Comparison of ENCODE assay signal across 13 cellular contexts in the genomic region with DNA sequence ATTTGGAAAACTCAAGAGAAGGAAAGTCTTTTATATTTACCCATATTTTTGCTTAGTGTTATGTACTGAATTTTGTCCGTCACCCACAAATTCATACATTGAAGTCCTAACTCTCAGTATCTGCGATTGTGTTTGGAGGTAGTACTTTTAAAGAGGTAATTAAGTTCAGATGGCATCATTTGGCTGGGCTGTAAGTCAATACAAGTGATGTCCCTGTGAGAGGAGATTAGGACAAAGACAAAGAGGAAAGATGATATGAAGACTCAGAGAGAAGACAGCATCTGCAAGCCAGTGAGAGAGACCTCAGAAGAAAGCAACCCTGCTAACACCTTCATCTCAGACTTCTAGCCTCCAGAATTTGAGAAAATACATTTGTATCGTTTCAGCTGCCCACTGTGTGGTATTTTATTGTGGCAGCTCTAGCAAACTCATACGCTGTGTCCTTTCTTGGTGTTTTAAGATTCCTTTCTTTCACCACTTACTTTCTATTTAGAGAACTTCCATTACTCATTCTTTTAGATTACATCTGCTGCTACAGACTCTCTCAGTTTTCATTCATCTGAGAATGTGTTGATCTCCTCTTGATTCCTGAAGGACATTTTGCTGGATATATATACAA. TPM values are rescaled to one million over a fixed set of nuclear protein-coding genes. Genes with fewer than 3 reads are reported as not detected.
DNase-seq lines count a peak whose midpoint lies in the region; ATAC-seq and TF ChIP-seq lines count a peak whose summit lies in the region.
"Had no signal": no experiment of that assay in that cellular context is flagged by ENCODE, and none has a peak within 500 bp of the region (broad histone marks: within the 10 kb centered on the region; RNA-seq: fewer than 3 reads in every experiment).

No MANE protein-coding gene starts in this region.

- H3K36me3 ChIP-seq in CD4-positive, CD25-positive, alpha-beta regulatory T cell (ENCODE audit: control insufficient read depth, insufficient read depth, low read length) = peaks cover 2% of the 10 kb centered on the region
- H3K36me3 ChIP-seq in osteoblast (ENCODE audit: insufficient read depth, low read length) = no peaks in the 10 kb centered on the region
- H3K36me3 ChIP-seq: left lung, upper lobe of left lung had no signal

- TF ChIP-seq CTCF in coronary artery (IDR thresholded peaks at IDR 0.05) = no peak
- TF ChIP-seq CTCF in osteoblast (IDR thresholded peaks at IDR 0.05; ENCODE audit: extremely low read depth, low read depth, low read length) = no peak

- H2AFZ ChIP-seq in osteoblast (ENCODE audit: low read length) = no peak overlapping the region

- peaks cover 94% of the 10 kb centered on the region for H3K79me2 ChIP-seq in osteoblast (ENCODE audit: insufficient read depth, low read length)

- H3K4me3 ChIP-seq in CD4-positive, CD25-positive, alpha-beta regulatory T cell (ENCODE audit: low read depth, low read length) = no peak overlapping the region
- H3K4me3 ChIP-seq in coronary artery (no peak overlapping the region), osteoblast (ENCODE audit: insufficient read depth, low read length) (peak overlapping the region; percentile 4)
- H3K4me3 ChIP-seq: left lung, upper lobe of left lung had no signal

- ATAC-seq in CD4-positive, CD25-positive, alpha-beta regulatory T cell (ENCODE audit: low read depth in 2 of 2) = no peak
- ATAC-seq in GM18907 (IDR thresholded peaks at IDR 0.05; ENCODE audit: unreplicated experiment) = no peak
- ATAC-seq: HCT116, left lung had no signal

- no peaks in the 10 kb centered on the region for H3K27me3 ChIP-seq in CD4-positive, CD25-positive, alpha-beta regulatory T cell (ENCODE audit: control insufficient read depth, insufficient read depth, low read length)
- H3K27me3 ChIP-seq in osteoblast (ENCODE audit: insufficient read depth, low read length) = no peaks in the 10 kb centered on the region
- H3K27me3 ChIP-seq: left lung, upper lobe of left lung had no signal

- peak overlapping the region in 2 of 3 donors; percentile 23 to 53 for H3K27ac Mint-ChIP-seq in CD4-positive, CD25-positive, alpha-beta regulatory T cell

- no peaks in the 10 kb centered on the region for H3K27me3 Mint-ChIP-seq in CD4-positive, CD25-positive, alpha-beta regulatory T cell

- H3K4me1 ChIP-seq in CD4-positive, CD25-positive, alpha-beta regulatory T cell (ENCODE audit: control insufficient read depth, insufficient read depth, low read length, poor library complexity, severe bottlenecking) = no peaks in the 10 kb centered on the region
- H3K4me1 ChIP-seq in osteoblast (ENCODE audit: insufficient read depth, low read length) = peaks cover 43% of the 10 kb centered on the region

- peaks cover 11% of the 10 kb centered on the region for H3K36me3 Mint-ChIP-seq in CD4-positive, CD25-positive, alpha-beta regulatory T cell

- H3K27ac ChIP-seq in CD4-positive, CD25-positive, alpha-beta regulatory T cell (ENCODE audit: insufficient read depth, low read length, poor library complexity, severe bottlenecking) = no peak overlapping the region
- H3K27ac ChIP-seq in coronary artery (peak overlapping the region; percentile 65 to 78), osteoblast (ENCODE audit: low read depth, low read length) (peak overlapping the region; percentile 82)
- H3K27ac ChIP-seq: left lung had no signal

- peaks cover 18 to 44% (median 39%) of the 10 kb centered on the region in 4 donors for H3K4me1 Mint-ChIP-seq in CD4-positive, CD25-positive, alpha-beta regulatory T cell

- peak overlapping the region in 1 of 4 donors; percentile 11 for H3K4me3 Mint-ChIP-seq in CD4-positive, CD25-positive, alpha-beta regulatory T cell

- H3K9me3 ChIP-seq in CD4-positive, CD25-positive, alpha-beta regulatory T cell (ENCODE audit: control insufficient read depth in 2 of 2, low read length in 2 of 2) = no peaks in the 10 kb centered on the region
- no peaks in the 10 kb centered on the region for H3K9me3 ChIP-seq in osteoblast (ENCODE audit: low read depth, low read length)
- H3K9me3 ChIP-seq: left lung, upper lobe of left lung had no signal

- H3K9me3 Mint-ChIP-seq in CD4-positive, CD25-positive, alpha-beta regulatory T cell = no peaks in the 10 kb centered on the region

- no peak for DNase-seq in CD4-positive, CD25-positive, alpha-beta regulatory T cell
- DNase-seq in MV-4-11 (lab: John Stamatoyannopoulos, UW) (peak; percentile 24), coronary artery (ENCODE audit: low spot score) (no peak), osteoblast (ENCODE audit: insufficient read length, low spot score, missing footprints) (peak; percentile 30), NCI-H345 (lab: John Stamatoyannopoulos, UW) (no peak), hypothalamus (lab: John Stamatoyannopoulos, UW) (no peak), NCI-H1092 treated with DMSO at 0.1 percent for 48 hours (lab: John Stamatoyannopoulos, UW) (no peak)
- DNase-seq: left lung, NCI-H226, SW 1271, upper lobe of left lung had no signal

- peak overlapping the region; percentile 70 for H3K4me2 ChIP-seq in osteoblast (ENCODE audit: insufficient read depth, low read length)

- peaks cover 24% of the 10 kb centered on the region for H4K20me1 ChIP-seq in osteoblast (ENCODE audit: insufficient read depth, low read length)

RNA-seq across cellular contexts. Expression of a gene that starts 17.0 kb away (rescaled TPM):
- total RNA-seq in CD4-positive, CD25-positive, alpha-beta regulatory T cell = 66.1 TPM
- polyA plus RNA-seq in CD4-positive, CD25-positive, alpha-beta regulatory T cell = 10 to 100 TPM; 12.2 to 19.6 (median 16.1) TPM
- total RNA-seq in osteoblast = 61.9 and 91.6 TPM in 2 replicates

RNA-seq across cellular contexts. Expression of a gene that starts 58.4 kb away (rescaled TPM):
- 42.2 TPM for total RNA-seq in CD4-positive, CD25-positive, alpha-beta regulatory T cell
- 10 to 100 TPM; 75.5 to 91.0 (median 85.8) TPM for polyA plus RNA-seq in CD4-positive, CD25-positive, alpha-beta regulatory T cell
- total RNA-seq in osteoblast = 41.3 and 42.0 TPM in 2 replicates

Comparison
In these comparisons a context has a peak if more than half of its experiments do, and no peak if none do; other contexts are left out.
1. DNase-seq: peak in MV-4-11 (single experiment) and osteoblast (single experiment); none in CD4-positive, CD25-positive, alpha-beta regulatory T cell (0 of 3), coronary artery (single experiment), NCI-H345 (single experiment), hypothalamus (0 of 51) and NCI-H1092 treated with DMSO at 0.1 percent for 48 hours (single experiment).